28 cellular contexts compared by ENCODE assay signal in genomic region chr7:74512762-74513161, GRCh38. TPM values are rescaled to one million over a fixed set of nuclear protein-coding genes. Genes with fewer than 3 reads are reported as not detected.
"Had no signal": no experiment of that assay in that cellular context is flagged by ENCODE, and none has a peak within 500 bp of the region (broad histone marks: within the 10 kb centered on the region; RNA-seq: fewer than 3 reads in every experiment).

No MANE protein-coding gene starts in this region.

- H3K36me3 Mint-ChIP-seq: immature natural killer cell; naive thymus-derived CD8-positive, alpha-beta T cell; stimulated activated memory B cell treated with anti-CD40 and anti-IgM and Interleukin-4, amounts not matched to agents 10 μg/mL and 1 μg/mL and 100 μg/mL, for 72 hours had no signal

- H3K9me3 ChIP-seq: left lung, lower lobe of right lung, sigmoid colon, tibial nerve, upper lobe of left lung had no signal

- H3K27ac ChIP-seq: left lung, lower lobe of right lung, parathyroid adenoma, sigmoid colon, upper lobe of left lung had no signal

- H3K27ac Mint-ChIP-seq: immature natural killer cell; naive thymus-derived CD8-positive, alpha-beta T cell; nephron; stimulated activated memory B cell treated with anti-CD40 and anti-IgM and Interleukin-4, amounts not matched to agents 10 μg/mL and 1 μg/mL and 100 μg/mL, for 72 hours; stimulated activated naive CD8-positive, alpha-beta T cell treated with anti-CD3 and anti-CD28 coated beads, Interleukin-15, amount 100 ng/mL, for 72 hours had no signal

- H3K9me3 Mint-ChIP-seq: immature natural killer cell; naive thymus-derived CD8-positive, alpha-beta T cell; nephron; neural crest cell; stimulated activated memory B cell treated with anti-CD40 and anti-IgM and Interleukin-4, amounts not matched to agents 10 μg/mL and 1 μg/mL and 100 μg/mL, for 72 hours; stimulated activated naive CD8-positive, alpha-beta T cell treated with anti-CD3 and anti-CD28 coated beads, Interleukin-15, amount 100 ng/mL, for 72 hours had no signal

- H3K4me3 Mint-ChIP-seq: immature natural killer cell; naive thymus-derived CD8-positive, alpha-beta T cell; nephron; neural crest cell; stimulated activated memory B cell treated with anti-CD40 and anti-IgM and Interleukin-4, amounts not matched to agents 10 μg/mL and 1 μg/mL and 100 μg/mL, for 72 hours; stimulated activated naive CD8-positive, alpha-beta T cell treated with anti-CD3 and anti-CD28 coated beads, Interleukin-15, amount 100 ng/mL, for 72 hours had no signal

- H2AFZ ChIP-seq: parathyroid adenoma had no signal

- ATAC-seq: left colon; left lung; lower lobe of right lung; naive thymus-derived CD8-positive, alpha-beta T cell; right cardiac atrium; stimulated activated memory B cell treated with anti-CD40 and anti-IgM and Interleukin-4, amounts not matched to agents 10 μg/mL and 1 μg/mL and 100 μg/mL, for 72 hours; stimulated activated naive CD8-positive, alpha-beta T cell treated with anti-CD3 and anti-CD28 coated beads, Interleukin-15, amount 100 ng/mL, for 72 hours had no signal

- H3K9ac ChIP-seq: parathyroid adenoma had no signal

- H3K4me1 ChIP-seq: left lung, lower lobe of right lung, parathyroid adenoma, upper lobe of left lung had no signal

- H3K27me3 Mint-ChIP-seq: naive thymus-derived CD8-positive, alpha-beta T cell; stimulated activated naive CD8-positive, alpha-beta T cell treated with anti-CD3 and anti-CD28 coated beads, Interleukin-15, amount 100 ng/mL, for 72 hours had no signal

- H3K4me1 Mint-ChIP-seq: immature natural killer cell; naive thymus-derived CD8-positive, alpha-beta T cell; neural crest cell; stimulated activated memory B cell treated with anti-CD40 and anti-IgM and Interleukin-4, amounts not matched to agents 10 μg/mL and 1 μg/mL and 100 μg/mL, for 72 hours; stimulated activated naive CD8-positive, alpha-beta T cell treated with anti-CD3 and anti-CD28 coated beads, Interleukin-15, amount 100 ng/mL, for 72 hours had no signal

- H3K4me2 ChIP-seq: smooth muscle cell had no signal

- DNase-seq: head of caudate nucleus; hypothalamus; immature natural killer cell; kidney; left colon; left lung; lower lobe of right lung; mammary epithelial cell; mesenchymal stem cell; naive thymus-derived CD8-positive, alpha-beta T cell; nucleus accumbens; sigmoid colon; stimulated activated CD4-positive, alpha-beta T cell treated with anti-CD3 and anti-CD28 coated beads, Interleukin-1b, Interleukin-23, amount 100 ng/mL, for 48 hours; stimulated activated CD4-positive, alpha-beta T cell treated with anti-CD3 and anti-CD28 coated beads, Interleukin-2, amount 100 ng/mL, for 48 hours; stimulated activated CD4-positive, alpha-beta T cell treated with anti-CD3 and anti-CD28 coated beads, Interleukin-4, amount 100 ng/mL, for 4 hours; stimulated activated CD8-positive, alpha-beta memory T cell treated with anti-CD3 and anti-CD28 coated beads, Interleukin-4, amount 100 ng/mL, for 48 hours; stimulated activated naive CD4-positive, alpha-beta T cell treated with Interleukin-2 at 50 U/mL for 16 hours; stimulated activated naive CD8-positive, alpha-beta T cell treated with anti-CD3 and anti-CD28 coated beads, Interleukin-15, amount 100 ng/mL, for 72 hours; substantia nigra had no signal

- FAIRE-seq: islet of Langerhans, kidney had no signal

- H3K4me3 ChIP-seq: left lung, lower lobe of right lung, sigmoid colon, smooth muscle cell, tibial nerve, upper lobe of left lung had no signal

- H3K27me3 ChIP-seq: left lung, sigmoid colon, tibial nerve, upper lobe of left lung had no signal

RNA-seq across cellular contexts. Expression of gene GTF2IRD1, which starts 59.1 kb away (rescaled TPM):
- polyA plus RNA-seq: immature natural killer cell; naive thymus-derived CD8-positive, alpha-beta T cell had no signal
